1 cellular context compared by ENCODE assay signal in the genomic region with DNA sequence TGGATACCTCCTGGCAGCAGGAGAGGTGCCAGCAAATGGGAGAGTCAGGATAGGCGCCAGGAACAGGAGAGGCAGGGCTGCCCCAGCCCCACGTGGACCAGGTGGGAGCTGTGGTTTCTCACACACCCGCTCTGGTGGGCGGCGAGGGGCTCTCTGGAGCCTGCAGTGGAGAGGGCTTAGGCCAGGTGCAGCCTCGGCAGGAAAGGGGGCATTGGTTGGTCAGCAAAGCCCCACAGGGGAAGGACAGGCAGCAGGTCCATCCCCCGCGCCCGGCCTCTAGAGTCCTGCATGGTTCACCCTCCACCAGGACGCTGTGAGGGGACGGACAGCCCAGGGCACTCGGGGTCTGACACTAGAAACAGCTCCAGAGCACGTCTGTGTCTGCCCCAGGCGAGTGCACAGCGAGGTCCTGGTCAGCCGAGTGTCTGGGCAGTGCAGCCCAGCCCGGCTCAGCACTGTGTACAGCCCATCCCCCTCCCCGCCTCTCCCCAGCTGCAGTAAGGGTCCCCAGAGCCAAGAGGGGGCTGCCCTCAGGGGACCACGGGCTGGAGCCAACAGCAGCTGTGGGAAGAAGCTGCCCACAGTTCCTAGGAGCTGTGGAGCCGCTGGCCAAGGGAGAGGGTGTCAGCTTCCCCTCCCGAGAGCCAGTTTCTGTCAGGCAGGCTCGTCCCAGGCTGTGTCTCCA.
A peak's percentile ranks its signal among the peaks of the same experiment; 100 is the strongest.
TF ChIP-seq lines count a peak whose summit lies in the region.

No MANE protein-coding gene starts in this region.

TF ChIP-seq in HepG2, 621 proteins besides CTCF, POLR2A, EP300 and RAD21:
- 0 out of 2 replicates have a peak, but pooled peaks have one; percentile 17 for TF ChIP-seq NFKB2 (CRISPR knock-in tag; IDR thresholded peaks at IDR 0.05; ENCODE audit: borderline replicate concordance)
- TF ChIP-seq, protein P1, sequence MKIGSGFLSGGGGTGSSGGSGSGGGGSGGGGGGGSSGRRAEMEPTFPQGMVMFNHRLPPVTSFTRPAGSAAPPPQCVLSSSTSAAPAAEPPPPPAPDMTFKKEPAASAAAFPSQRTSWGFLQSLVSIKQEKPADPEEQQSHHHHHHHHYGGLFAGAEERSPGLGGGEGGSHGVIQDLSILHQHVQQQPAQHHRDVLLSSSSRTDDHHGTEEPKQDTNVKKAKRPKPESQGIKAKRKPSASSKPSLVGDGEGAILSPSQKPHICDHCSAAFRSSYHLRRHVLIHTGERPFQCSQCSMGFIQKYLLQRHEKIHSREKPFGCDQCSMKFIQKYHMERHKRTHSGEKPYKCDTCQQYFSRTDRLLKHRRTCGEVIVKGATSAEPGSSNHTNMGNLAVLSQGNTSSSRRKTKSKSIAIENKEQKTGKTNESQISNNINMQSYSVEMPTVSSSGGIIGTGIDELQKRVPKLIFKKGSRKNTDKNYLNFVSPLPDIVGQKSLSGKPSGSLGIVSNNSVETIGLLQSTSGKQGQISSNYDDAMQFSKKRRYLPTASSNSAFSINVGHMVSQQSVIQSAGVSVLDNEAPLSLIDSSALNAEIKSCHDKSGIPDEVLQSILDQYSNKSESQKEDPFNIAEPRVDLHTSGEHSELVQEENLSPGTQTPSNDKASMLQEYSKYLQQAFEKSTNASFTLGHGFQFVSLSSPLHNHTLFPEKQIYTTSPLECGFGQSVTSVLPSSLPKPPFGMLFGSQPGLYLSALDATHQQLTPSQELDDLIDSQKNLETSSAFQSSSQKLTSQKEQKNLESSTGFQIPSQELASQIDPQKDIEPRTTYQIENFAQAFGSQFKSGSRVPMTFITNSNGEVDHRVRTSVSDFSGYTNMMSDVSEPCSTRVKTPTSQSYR (CRISPR knock-in tag; IDR thresholded peaks at IDR 0.05; ENCODE audit: borderline replicate concordance) = 0 out of 2 replicates have a peak, but pooled peaks have one; percentile 23
- no peak for TF ChIP-seq PLRG1 (conservative IDR thresholded peaks at IDR 0.05)
- peak; percentile 58; the same call in 1 of the 2 replicates for TF ChIP-seq ZNF768 (CRISPR knock-in tag; IDR thresholded peaks at IDR 0.05)
